In the genomic region with DNA sequence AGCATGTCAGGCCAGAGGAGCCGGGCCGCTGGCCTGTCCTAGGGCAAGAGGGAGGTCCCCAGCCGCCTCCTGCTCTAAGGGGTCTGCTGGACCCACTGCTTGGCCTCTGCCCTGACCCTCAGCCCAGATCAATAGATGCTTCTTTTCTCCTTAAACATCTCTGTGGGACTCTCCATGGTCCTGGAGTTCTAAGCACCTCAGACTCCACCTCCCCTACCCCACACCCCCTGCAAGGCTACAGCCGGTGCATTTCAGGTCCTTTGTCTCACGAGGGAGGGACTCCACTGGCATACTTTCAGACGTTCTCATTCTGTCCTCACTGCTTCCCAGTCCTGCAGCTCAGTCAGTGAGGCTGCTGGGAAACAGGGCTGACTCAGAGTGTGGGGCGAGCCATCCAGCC, we compare ENCODE assay signal across 14 cellular contexts. TPM values are rescaled to one million over a fixed set of nuclear protein-coding genes. Genes with fewer than 3 reads are reported as not detected.
DNase-seq lines count a peak whose midpoint lies in the region; TF ChIP-seq lines count a peak whose summit lies in the region.
"Had no signal": no experiment of that assay in that cellular context is flagged by ENCODE, and none has a peak within 500 bp of the region (broad histone marks: within the 10 kb centered on the region; RNA-seq: fewer than 3 reads in every experiment).

No MANE protein-coding gene starts in this region.

- no peaks in the 10 kb centered on the region for H3K79me2 ChIP-seq in SK-N-SH (ENCODE audit: insufficient read depth)

- intact Hi-C loops in esophagus muscularis mucosa (cut with DNase I), result no loop called here
- intact Hi-C loops in breast epithelium (cut with DNase I; ENCODE audit: low total_unique reads), result no loop called here

- POLR2A ChIA-PET in SK-N-SH (lab: Yijun Ruan, JAX), result no interaction called here

- no peak overlapping the region for H3K4me3 ChIP-seq in BLaER1 treated with 17β-estradiol and CSF1 and Interleukin-3, amounts not matched to agents 10 nM and 100 nM
- H3K4me3 ChIP-seq in SK-N-SH (ENCODE audit: low read depth in 2 of 2, low read length in 1 of 2) (no peak overlapping the region), esophagus muscularis mucosa (no peak overlapping the region), breast epithelium (no peak overlapping the region)
- H3K4me3 ChIP-seq: Peyer's patch had no signal

- TF ChIP-seq CTCF in SK-N-SH (IDR thresholded peaks at IDR 0.05) (no peak), esophagus muscularis mucosa (IDR thresholded peaks at IDR 0.05) (no peak), breast epithelium (IDR thresholded peaks at IDR 0.05) (no peak)

- no peaks in the 10 kb centered on the region for H3K27me3 ChIP-seq in BLaER1 treated with 17β-estradiol and CSF1 and Interleukin-3, amounts not matched to agents 10 nM and 100 nM
- peaks cover 7% of the 10 kb centered on the region for H3K27me3 ChIP-seq in SK-N-SH (ENCODE audit: insufficient read depth)
- H3K27me3 ChIP-seq in layer of hippocampus (ENCODE audit: control insufficient read depth, insufficient read depth, low read length), result no peaks in the 10 kb centered on the region
- H3K27me3 ChIP-seq in esophagus muscularis mucosa, result peaks cover 0 to 14% (median 0%) of the 10 kb centered on the region in 4 donors
- H3K27me3 ChIP-seq in breast epithelium, result no peaks in the 10 kb centered on the region
- H3K27me3 ChIP-seq: Peyer's patch had no signal

- no peaks in the 10 kb centered on the region for H3F3A ChIP-seq in SK-N-SH (replicated peaks; ENCODE audit: insufficient read depth)

- TF ChIP-seq POLR2A in esophagus muscularis mucosa (IDR thresholded peaks at IDR 0.05; ENCODE audit: low read depth), result no peak
- no peak for TF ChIP-seq POLR2A in breast epithelium (IDR thresholded peaks at IDR 0.05)

- H3K9me3 ChIP-seq in BLaER1 treated with 17β-estradiol and CSF1 and Interleukin-3, amounts not matched to agents 10 nM and 100 nM (replicated peaks in 1 of 11), result no peaks in the 10 kb centered on the region
- H3K9me3 ChIP-seq in SK-N-SH, result no peaks in the 10 kb centered on the region
- H3K9me3 ChIP-seq in esophagus muscularis mucosa, result no peaks in the 10 kb centered on the region
- H3K9me3 ChIP-seq in breast epithelium, result no peaks in the 10 kb centered on the region
- H3K9me3 ChIP-seq: Peyer's patch had no signal

- WGBS in SK-N-SH (ENCODE audit: low lambda C conversion rate), result 28% methylated on average over 5 of the region's 7 CpGs
- WGBS in esophagus muscularis mucosa, result 60% methylated on average over 7 of the region's 7 CpGs

- no peak overlapping the region for H2AFZ ChIP-seq in SK-N-SH (ENCODE audit: low read depth)

- no peaks in the 10 kb centered on the region for H3K9me2 ChIP-seq in SK-N-SH

- H3K36me3 ChIP-seq in BLaER1 treated with 17β-estradiol and CSF1 and Interleukin-3, amounts not matched to agents 10 nM and 100 nM, result no peaks in the 10 kb centered on the region
- H3K36me3 ChIP-seq in SK-N-SH (replicated peaks in 1 of 2; ENCODE audit: control insufficient read depth in 1 of 2, insufficient read depth in 2 of 2, low read length in 1 of 2) (no peaks in the 10 kb centered on the region), esophagus muscularis mucosa (no peaks in the 10 kb centered on the region), breast epithelium (no peaks in the 10 kb centered on the region)
- H3K36me3 ChIP-seq: Peyer's patch had no signal

- CTCF ChIA-PET in SK-N-SH (lab: Yijun Ruan, JAX), result interaction anchor here (1.5 to 18.8 kb wide), 4 partner anchors 8 to 247 kb away, joined by 3 to 756 read pairs (median 40); no protein-coding TSS in a partner anchor

- H3K9ac ChIP-seq in BLaER1 treated with 17β-estradiol and CSF1 and Interleukin-3, amounts not matched to agents 10 nM and 100 nM, result no peak overlapping the region
- no peak overlapping the region for H3K9ac ChIP-seq in SK-N-SH

- TF ChIP-seq EP300 in SK-N-SH (IDR thresholded peaks at IDR 0.05; ENCODE audit: borderline replicate concordance in 1 of 2, low read depth in 1 of 2, low read length in 1 of 2) (no peak), esophagus muscularis mucosa (IDR thresholded peaks at IDR 0.05) (no peak)

- H3K4me1 ChIP-seq in BLaER1 treated with 17β-estradiol and CSF1 and Interleukin-3, amounts not matched to agents 10 nM and 100 nM, result peaks cover 7 to 44% (median 36%) of the 10 kb centered on the region in 10 experiments; a peak in 19 of 20 replicates
- no peaks in the 10 kb centered on the region; a peak in 1 of 4 replicates for H3K4me1 ChIP-seq in SK-N-SH (ENCODE audit: control insufficient read depth in 1 of 2, insufficient read depth in 2 of 2, low read depth in 1 of 2, low read length in 1 of 2)
- peaks cover 0 to 5% (median 0%) of the 10 kb centered on the region in 4 donors for H3K4me1 ChIP-seq in esophagus muscularis mucosa
- no peaks in the 10 kb centered on the region for H3K4me1 ChIP-seq in breast epithelium
- H3K4me1 ChIP-seq: Peyer's patch had no signal

- peak overlapping the region in 3 of 11 experiments; percentile 16 to 67 (median 34); a peak in 3 of 22 replicates for H3K27ac ChIP-seq in BLaER1 treated with 17β-estradiol and CSF1 and Interleukin-3, amounts not matched to agents 10 nM and 100 nM
- H3K27ac ChIP-seq in SK-N-SH (ENCODE audit: low read depth in 2 of 2, low read length in 1 of 2), result no peak overlapping the region
- H3K27ac ChIP-seq in cingulate gyrus (ENCODE audit: low read depth, low read length), result peak overlapping the region; percentile 99
- H3K27ac ChIP-seq in layer of hippocampus (ENCODE audit: low read depth, low read length), result peak overlapping the region; percentile 98
- H3K27ac ChIP-seq in esophagus muscularis mucosa (replicated peaks in 1 of 4), result no peak overlapping the region
- H3K27ac ChIP-seq in breast epithelium, result no peak overlapping the region
- H3K27ac ChIP-seq: C4-2B, Peyer's patch had no signal

- peak overlapping the region in 7 of 11 experiments; percentile 77 to 93 (median 84); a peak in 10 of 22 replicates for H3K4me2 ChIP-seq in BLaER1 treated with 17β-estradiol and CSF1 and Interleukin-3, amounts not matched to agents 10 nM and 100 nM
- no peak overlapping the region for H3K4me2 ChIP-seq in SK-N-SH

- DNase-seq in SK-N-SH, result no peak
- DNase-seq in esophagus muscularis mucosa (ENCODE audit: extremely low spot score), result no peak
- DNase-seq in breast epithelium (ENCODE audit: low spot score in 2 of 2), result no peak
- DNase-seq in NCI-H774 (lab: John Stamatoyannopoulos, UW), result no peak
- no peak for DNase-seq in mucosa of gallbladder (ENCODE audit: low spot score)
- DNase-seq: NCI-H1436, NCI-H2029 treated with DMSO at 0.1 percent for 48 hours, NCI-H510A treated with DMSO at 0.1 percent for 48 hours, Peyer's patch had no signal

- no peak for TF ChIP-seq RAD21 in SK-N-SH (IDR thresholded peaks at IDR 0.05; ENCODE audit: low read length)

- H4K20me1 ChIP-seq in BLaER1 treated with 17β-estradiol and CSF1 and Interleukin-3, amounts not matched to agents 10 nM and 100 nM, result peaks cover 0 to 7% (median 0%) of the 10 kb centered on the region in 11 experiments; a peak in 3 of 22 replicates
- H4K20me1 ChIP-seq in SK-N-SH (ENCODE audit: insufficient read depth), result no peaks in the 10 kb centered on the region

TF ChIP-seq in SK-N-SH, 30 proteins besides CTCF, POLR2A, EP300 and RAD21:
- TF ChIP-seq REST (IDR thresholded peaks at IDR 0.05; ENCODE audit: low read depth, low read length), result peak; percentile 63; the same call in 1 of the 2 replicates
- TF ChIP-seq PBX3 (IDR thresholded peaks at IDR 0.05), result no peak

RNA-seq across cellular contexts. Expression of gene CNTN2, which starts 11.0 kb away (rescaled TPM):
- polyA plus RNA-seq in SK-N-SH (2012; rRNA removed), result 0.02 and 0.03 TPM in 2 replicates
- 0.01 and 0.03 TPM in 2 replicates for polyA plus RNA-seq in SK-N-SH (2012; cell fraction: cytosol; rRNA removed)
- 0.06 and 0.19 TPM in 2 replicates for polyA plus RNA-seq in SK-N-SH (2012; cell fraction: nucleus; rRNA removed)
- 1 to 10 TPM; 1.9 to 6.2 (median 2.9) TPM for total RNA-seq in esophagus muscularis mucosa
- total RNA-seq in breast epithelium, result not detected
- 0.78 TPM for total RNA-seq in mucosa of gallbladder
- total RNA-seq: Daoy had no signal

RNA-seq across cellular contexts. Expression of gene TMEM81, which starts 30.2 kb away (rescaled TPM):
- 1.8 and 2.7 TPM in 2 replicates for polyA plus RNA-seq in SK-N-SH (2012; rRNA removed)
- 2.2 and 2.3 TPM in 2 replicates for polyA plus RNA-seq in SK-N-SH (2012; cell fraction: cytosol; rRNA removed)
- 1.9 and 3.8 TPM in 2 replicates for polyA plus RNA-seq in SK-N-SH (2012; cell fraction: nucleus; rRNA removed)
- total RNA-seq in esophagus muscularis mucosa, result 1 to 10 TPM in 3 of 4 donors, under 1 TPM in 1; 0.99 to 2.1 (median 1.2) TPM
- total RNA-seq in breast epithelium, result 1 to 10 TPM; 2.5 to 3.2 (median 2.6) TPM
- 3.8 TPM for total RNA-seq in mucosa of gallbladder

Comparison
In these comparisons a context has a peak if more than half of its experiments do, and no peak if none do; other contexts are left out.
1. H3K27ac ChIP-seq: peak in cingulate gyrus (single experiment) and layer of hippocampus (single experiment); none in SK-N-SH (0 of 2), esophagus muscularis mucosa (0 of 4) and breast epithelium (0 of 2).